8 cellular contexts compared by ENCODE assay signal in genomic region chr1:172532700-172533510, GRCh38.
DNase-seq lines count a peak whose midpoint lies in the region; ATAC-seq and FAIRE-seq lines count a peak whose summit lies in the region.

Gene SUCO (plus strand): TSS chr1:172533150. CDS start chr1:172533436, 286 bp downstream.

- peaks cover 30% of the 10 kb centered on the region for H3K4me1 Mint-ChIP-seq in memory B cell

- peaks cover 2% of the 10 kb centered on the region for H3K27me3 Mint-ChIP-seq in memory B cell

- peak; percentile 92 for FAIRE-seq in HTR-8/SVneo (lab: Jason Lieb, UNC)

- H3K27ac Mint-ChIP-seq in memory B cell, result peak within 1 kb of the TSS; percentile 100

- peak; percentile 100 for DNase-seq in COLO668 (lab: John Stamatoyannopoulos, UW; ENCODE audit: unreplicated experiment)
- peak; percentile 96 for DNase-seq in HTR-8/SVneo (ENCODE audit: insufficient read length, low spot score)
- DNase-seq in NOMO-1 treated with DMSO at 0.1 percent for 48 hours (lab: John Stamatoyannopoulos, UW; ENCODE audit: unreplicated experiment), result peak; percentile 99
- DNase-seq in activated CD8-positive, alpha-beta memory T cell treated with anti-CD3 and anti-CD28 coated beads for 4 hours (ENCODE audit: low read depth in 2 of 2), result peak; percentile 99 to 100
- peak; percentile 99 to 100 (median 100) for DNase-seq in effector memory CD4-positive, alpha-beta T cell
- DNase-seq in memory B cell (ENCODE audit: low spot score in 2 of 2), result peak; percentile 97 to 99
- DNase-seq in stimulated activated CD8-positive, alpha-beta memory T cell treated with anti-CD3 and anti-CD28 coated beads, Interleukin-12 subunit alpha, Interleukin-12 subunit beta, amount 100 ng/mL, for 24 hours (ENCODE audit: extremely low read depth), result peak; percentile 98

- no peaks in the 10 kb centered on the region for H3K27me3 ChIP-seq in effector memory CD4-positive, alpha-beta T cell (replicated peaks; ENCODE audit: control insufficient read depth, insufficient read depth, low read length, poor library complexity, severe bottlenecking)

- H3K36me3 ChIP-seq in effector memory CD4-positive, alpha-beta T cell (ENCODE audit: control insufficient read depth, insufficient read depth, low read length), result no peaks in the 10 kb centered on the region

- H3K9me3 Mint-ChIP-seq in memory B cell, result no peaks in the 10 kb centered on the region

- H3K4me3 Mint-ChIP-seq in memory B cell, result peak within 1 kb of the TSS; percentile 100

- H3K27ac ChIP-seq in effector memory CD4-positive, alpha-beta T cell (ENCODE audit: insufficient read depth, low read length, poor library complexity, severe bottlenecking), result peak within 1 kb of the TSS; percentile 95

- peaks cover 10% of the 10 kb centered on the region for H3K4me1 ChIP-seq in effector memory CD4-positive, alpha-beta T cell (ENCODE audit: control insufficient read depth, insufficient read depth, low read length, poor library complexity, severe bottlenecking)

- H3K9me3 ChIP-seq in effector memory CD4-positive, alpha-beta T cell (ENCODE audit: control insufficient read depth, low read length), result no peaks in the 10 kb centered on the region

- peak; percentile 86 for ATAC-seq in GM21360 (IDR thresholded peaks at IDR 0.05; ENCODE audit: unreplicated experiment)
- ATAC-seq in memory B cell (ENCODE audit: low read depth), result peak; percentile 74

- peak within 1 kb of the TSS; percentile 84 for H3K4me3 ChIP-seq in effector memory CD4-positive, alpha-beta T cell (ENCODE audit: insufficient read depth, low read depth, low read length, poor library complexity, severe bottlenecking)

- H3K36me3 Mint-ChIP-seq in memory B cell, result peaks cover 2% of the 10 kb centered on the region

Comparison
In these comparisons a context has a peak if more than half of its experiments do, and no peak if none do; other contexts are left out.
1. Peak in every context shown above with its lines: DNase-seq, ATAC-seq, H3K4me3 ChIP-seq and H3K27ac ChIP-seq.